ENCODE assay signal across 32 cellular contexts in genomic region chr12:123963829-123964228, GRCh38.
"Had no signal": no experiment of that assay in that cellular context is flagged by ENCODE, and none has a peak within 500 bp of the region (broad histone marks: within the 10 kb centered on the region; RNA-seq: fewer than 3 reads in every experiment).

No MANE protein-coding gene starts in this region.

- FAIRE-seq: astrocyte had no signal

- H3K27me3 ChIP-seq: adrenal gland, body of pancreas, brain microvascular endothelial cell, breast epithelium had no signal

- H3K4me1 ChIP-seq: adrenal gland, body of pancreas, breast epithelium had no signal

- H3K36me3 ChIP-seq: adrenal gland, brain microvascular endothelial cell, breast epithelium, WERI-Rb-1 had no signal

- DNase-seq: activated CD4-positive, alpha-beta memory T cell treated with anti-CD3 and anti-CD28 coated beads, Interleukin-2, amount 10 ng/mL, durations not matched to agents 7 days and 5 days; activated CD4-positive, alpha-beta T cell treated with anti-CD3 and anti-CD28 coated beads for 1 hour; activated CD4-positive, alpha-beta T cell treated with anti-CD3 and anti-CD28 coated beads for 36 hours; activated CD4-positive, alpha-beta T cell treated with anti-CD3 and anti-CD28 coated beads for 48 hours; activated CD4-positive, alpha-beta T cell treated with anti-CD3 and anti-CD28 coated beads, Interleukin-2, amount 10 ng/mL, durations not matched to agents 7 days and 5 days; activated CD4-positive, alpha-beta T cell treated with anti-CD3 and anti-CD28 coated beads, Interleukin-2, amount 50 U/mL, for 48 hours; activated CD4-positive, CD25-positive, alpha-beta regulatory T cell; activated CD8-positive, alpha-beta memory T cell treated with anti-CD3 and anti-CD28 coated beads, Interleukin-2, amount 10 ng/mL, durations not matched to agents 7 days and 5 days; activated CD8-positive, alpha-beta memory T cell treated with anti-CD3 and anti-CD28 coated beads, Interleukin-2, amount 50 U/mL, for 48 hours; activated CD8-positive, alpha-beta T cell treated with anti-CD3 and anti-CD28 coated beads, Interleukin-2, amount 10 ng/mL, durations not matched to agents 7 days and 5 days; activated effector memory CD4-positive, alpha-beta T cell treated with Interleukin-2 at 50 U/mL for 16 hours; activated gamma-delta T cell; activated naive CD4-positive, alpha-beta T cell treated with anti-CD3 and anti-CD28 coated beads, Interleukin-2, amount 10 ng/mL, durations not matched to agents 7 days and 5 days; activated naive CD4-positive, alpha-beta T cell treated with Interleukin-2 at 50 U/mL for 16 hours; activated naive CD8-positive, alpha-beta T cell treated with anti-CD3 and anti-CD28 coated beads, Interleukin-2, amount 10 ng/mL, durations not matched to agents 7 days and 5 days; activated T-cell treated with anti-CD3 and anti-CD28 coated beads, Interleukin-2, amount 50 U/mL, for 24 hours; activated T-cell treated with anti-CD3 and anti-CD28 coated beads, Interleukin-2, amount 50 U/mL, for 48 hours; adrenal gland; amniotic stem cell; aorta; body of pancreas; brain microvascular endothelial cell; central memory CD4-positive, alpha-beta T cell; SW 1271; T-helper 1 cell; T-helper 2 cell; T-helper 9 cell; WERI-Rb-1 had no signal

- H3K9me3 ChIP-seq: body of pancreas, breast epithelium had no signal

- ATAC-seq: activated CD4-positive, alpha-beta T cell treated with anti-CD3 and anti-CD28 coated beads for 36 hours; activated CD4-positive, CD25-positive, alpha-beta regulatory T cell treated with anti-CD3 and anti-CD28 coated beads, Interleukin-2, amount 50 U/mL, for 24 hours; activated CD8-positive, alpha-beta memory T cell treated with anti-CD3 and anti-CD28 coated beads, Interleukin-2, amount 10 ng/mL, durations not matched to agents 7 days and 5 days; activated CD8-positive, alpha-beta T cell treated with anti-CD3 and anti-CD28 coated beads, Interleukin-2, amount 10 ng/mL, durations not matched to agents 7 days and 5 days; body of pancreas; WTC11 had no signal

- H3K4me3 ChIP-seq: adrenal gland, body of pancreas, breast epithelium had no signal
